19 cellular contexts compared by ENCODE assay signal in the genomic region with DNA sequence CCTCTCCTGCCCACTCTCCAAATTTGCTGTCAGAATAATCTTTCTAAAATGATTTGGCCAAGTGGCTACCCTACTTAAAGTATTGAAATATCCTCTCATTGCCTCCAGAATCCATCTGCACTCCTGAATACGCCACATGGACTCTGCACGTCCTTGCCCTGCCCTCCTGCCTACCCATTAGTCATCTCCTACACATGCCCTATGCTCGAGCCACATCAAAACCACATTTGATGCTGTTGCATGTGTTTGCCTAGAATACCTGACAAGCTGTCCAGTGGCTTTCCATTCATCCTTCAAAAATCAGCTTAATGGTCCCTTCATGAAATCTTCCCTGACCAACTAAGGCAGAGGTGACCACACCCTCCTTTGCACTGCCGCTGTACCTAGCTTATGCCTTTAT. TPM values are rescaled to one million over a fixed set of nuclear protein-coding genes. Genes with fewer than 3 reads are reported as not detected.
DNase-seq lines count a peak whose midpoint lies in the region; ATAC-seq, FAIRE-seq and TF ChIP-seq lines count a peak whose summit lies in the region.
"Had no signal": no experiment of that assay in that cellular context is flagged by ENCODE, and none has a peak within 500 bp of the region (broad histone marks: within the 10 kb centered on the region; RNA-seq: fewer than 3 reads in every experiment).

No MANE protein-coding gene starts in this region.

- H3K4me1 Mint-ChIP-seq in activated CD8-positive, alpha-beta T cell treated with anti-CD3 and anti-CD28 coated beads for 36 hours (ENCODE audit: low read depth) = peaks cover 72% of the 10 kb centered on the region

- H3K36me3 Mint-ChIP-seq in activated CD8-positive, alpha-beta T cell treated with anti-CD3 and anti-CD28 coated beads for 36 hours (ENCODE audit: low read depth) = peaks cover 35% of the 10 kb centered on the region

- no peaks in the 10 kb centered on the region for H3K36me3 ChIP-seq in effector memory CD4-positive, alpha-beta T cell (ENCODE audit: control insufficient read depth, insufficient read depth, low read length)

- CTCF ChIA-PET in A549 (lab: Yijun Ruan, JAX) = interaction anchor here (0.5 to 13.3 kb wide), 2 partner anchors 220 to 233 kb away, joined by 4 to 259 read pairs; no protein-coding TSS in a partner anchor
- CTCF ChIA-PET in activated CD8-positive, alpha-beta T cell treated with anti-CD3 and anti-CD28 coated beads for 36 hours (lab: Charles Lee) = interaction anchor here (1.1 to 14.4 kb wide), 3 partner anchors 10 to 246 kb away, joined by 3 to 218 read pairs (median 5); partner anchors contain the start of gene NEMF

- TF ChIP-seq CTCF in A549 (IDR thresholded peaks at IDR 0.05) = no peak
- TF ChIP-seq CTCF in activated CD8-positive, alpha-beta T cell treated with anti-CD3 and anti-CD28 coated beads for 36 hours (IDR thresholded peaks at IDR 0.05) = no peak

- POLR2A ChIA-PET in A549 (lab: Yijun Ruan, JAX) = interaction anchor here (0.6 kb wide), 1 partner anchor 207 kb away, joined by 3 read pairs; the partner anchor contains the start of gene ARF6
- POLR2A ChIA-PET in activated CD8-positive, alpha-beta T cell treated with anti-CD3 and anti-CD28 coated beads for 36 hours (lab: Charles Lee) = interaction anchor here (0.9 to 1.6 kb wide), 3 partner anchors 53 to 246 kb away, joined by 3 to 6 read pairs (median 5); partner anchors contain the start of gene NEMF

- TF ChIP-seq POLR2A in A549 (IDR thresholded peaks at IDR 0.05; ENCODE audit: low read length) = no peak

- no peak for FAIRE-seq in A549 (lab: Jason Lieb, UNC)

- H3K4me3 ChIP-seq in A549 = no peak overlapping the region
- no peak overlapping the region for H3K4me3 ChIP-seq in effector memory CD4-positive, alpha-beta T cell (ENCODE audit: insufficient read depth, low read depth, low read length, poor library complexity, severe bottlenecking)
- H3K4me3 ChIP-seq: BLaER1, coronary artery, SK-N-MC had no signal

- H3K9me3 ChIP-seq in A549 = no peaks in the 10 kb centered on the region
- H3K9me3 ChIP-seq in effector memory CD4-positive, alpha-beta T cell (ENCODE audit: control insufficient read depth, low read length) = no peaks in the 10 kb centered on the region
- H3K9me3 ChIP-seq: BLaER1 had no signal

- H3K27me3 ChIP-seq in effector memory CD4-positive, alpha-beta T cell (replicated peaks; ENCODE audit: control insufficient read depth, insufficient read depth, low read length, poor library complexity, severe bottlenecking) = no peaks in the 10 kb centered on the region
- H3K27me3 ChIP-seq: BLaER1 had no signal

- DNase-seq in A549 (ENCODE audit: low read depth in 1 of 2, low spot score in 1 of 2) (no peak), H4 (ENCODE audit: low spot score) (peak; percentile 16), kidney tubule cell (ENCODE audit: low spot score) (peak; percentile 59), germinal center (ENCODE audit: low spot score) (no peak), cardiac septum (ENCODE audit: low spot score) (no peak)
- DNase-seq in activated CD8-positive, alpha-beta T cell treated with anti-CD3 and anti-CD28 coated beads for 36 hours = peak; percentile 47
- DNase-seq in effector memory CD4-positive, alpha-beta T cell = no peak
- DNase-seq: activated naive CD4-positive, alpha-beta T cell; GF-D8; IMR-90; midbrain; NCI-H1436 treated with DMSO at 0.1 percent for 48 hours; NK-92 treated with Interleukin-12 subunit alpha and Interleukin-12 subunit beta, amount 100 ng/mL, for 24 hours; stimulated activated CD4-positive, alpha-beta T cell treated with anti-CD3 and anti-CD28 coated beads, Interleukin-2, amount 100 ng/mL, for 24 hours had no signal

- no peaks in the 10 kb centered on the region for H3K27me3 Mint-ChIP-seq in activated CD8-positive, alpha-beta T cell treated with anti-CD3 and anti-CD28 coated beads for 36 hours
- H3K27me3 Mint-ChIP-seq: progenitor cell of endocrine pancreas had no signal

- no peak overlapping the region for H3K4me2 ChIP-seq in A549
- H3K4me2 ChIP-seq: BLaER1 had no signal

- H3K9me3 Mint-ChIP-seq in activated CD8-positive, alpha-beta T cell treated with anti-CD3 and anti-CD28 coated beads for 36 hours = peaks cover 2% of the 10 kb centered on the region

- intact Hi-C loops in activated CD8-positive, alpha-beta T cell treated with anti-CD3 and anti-CD28 coated beads for 36 hours (cut with micrococcal nuclease) = no loop called here
- intact Hi-C loops in cardiac septum (cut with DNase I) = no loop called here

- TF ChIP-seq EP300 in A549 (IDR thresholded peaks at IDR 0.05) = no peak

- H3K27ac ChIP-seq in A549 = no peak overlapping the region
- H3K27ac ChIP-seq in effector memory CD4-positive, alpha-beta T cell (ENCODE audit: insufficient read depth, low read length, poor library complexity, severe bottlenecking) = no peak overlapping the region
- H3K27ac ChIP-seq: BLaER1, coronary artery, SK-N-MC had no signal

- H3K27ac Mint-ChIP-seq in activated CD8-positive, alpha-beta T cell treated with anti-CD3 and anti-CD28 coated beads for 36 hours = peak overlapping the region; percentile 60
- H3K27ac Mint-ChIP-seq: progenitor cell of endocrine pancreas had no signal

- TF ChIP-seq RAD21 in A549 (conservative IDR thresholded peaks at IDR 0.05 in 1 of 2, IDR thresholded peaks at IDR 0.05 in 1 of 2) = no peak

- H3K4me3 Mint-ChIP-seq in activated CD8-positive, alpha-beta T cell treated with anti-CD3 and anti-CD28 coated beads for 36 hours = peak overlapping the region; percentile 34

- 68% methylated on average over 4 of the region's 4 CpGs for WGBS in A549 (ENCODE audit: missing lambda C conversion rate)

- H3K4me1 ChIP-seq in A549 = peaks cover 10% of the 10 kb centered on the region; the same call in 2 of the 3 replicates
- H3K4me1 ChIP-seq in effector memory CD4-positive, alpha-beta T cell (ENCODE audit: control insufficient read depth, insufficient read depth, low read length, poor library complexity, severe bottlenecking) = peaks cover 20% of the 10 kb centered on the region
- H3K4me1 ChIP-seq: BLaER1 had no signal

- ATAC-seq in A549 = peak in 1 of 2 experiments; percentile 33; a peak in 1 of 6 replicates
- peak; percentile 59 for ATAC-seq in activated CD8-positive, alpha-beta T cell treated with anti-CD3 and anti-CD28 coated beads for 36 hours
- no peak for ATAC-seq in HG03139 (IDR thresholded peaks at IDR 0.05; ENCODE audit: unreplicated experiment)

TF ChIP-seq in A549, 52 proteins besides CTCF, POLR2A, EP300 and RAD21:
- TF ChIP-seq REST (IDR thresholded peaks at IDR 0.05) (no peak), HOXB5 (CRISPR knock-in tag; IDR thresholded peaks at IDR 0.05) (no peak)
- TF ChIP-seq, protein P1, sequence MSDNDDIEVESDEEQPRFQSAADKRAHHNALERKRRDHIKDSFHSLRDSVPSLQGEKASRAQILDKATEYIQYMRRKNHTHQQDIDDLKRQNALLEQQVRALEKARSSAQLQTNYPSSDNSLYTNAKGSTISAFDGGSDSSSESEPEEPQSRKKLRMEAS (IDR thresholded peaks at IDR 0.05) = 0 out of 2 replicates have a peak, but pooled peaks have one; percentile 20

RNA-seq across cellular contexts. Expression of gene VCPKMT, which starts 17.0 kb away (rescaled TPM):
- polyA plus RNA-seq in A549 (2011; rRNA removed) = 9.8 and 12.2 TPM in 2 replicates
- 4.8 and 5.2 TPM in 2 replicates for polyA plus RNA-seq in A549 (2012; cell fraction: cytosol; rRNA removed)
- 7.3 and 7.8 TPM in 2 replicates for polyA plus RNA-seq in A549 (2012; cell fraction: nucleus; rRNA removed)
- polyA plus RNA-seq in A549 (2017; fragmentation: RNase III; extraction: RNeasy Plus Mini Kit Qiagen cat#74134 plus additional on column Dnase treatment) = 7.8 to 8.0 TPM (median 8.0 TPM) in 3 replicates
- polyA minus RNA-seq in A549 (2011; rRNA and poly(A)+ RNA removed) = 1.6 and 3.8 TPM in 2 replicates
- total RNA-seq in H4 (2014; rRNA removed; shearing (Covaris generic)) = 5.1 and 5.8 TPM in 2 replicates
- 10 to 100 TPM; 11.4 to 11.6 TPM for total RNA-seq in activated CD8-positive, alpha-beta T cell treated with anti-CD3 and anti-CD28 coated beads for 36 hours
- total RNA-seq in cardiac septum = 3.0 TPM

Comparison
In these comparisons a context has a peak if more than half of its experiments do, and no peak if none do; other contexts are left out.
1. DNase-seq: peak in H4 (single experiment), activated CD8-positive, alpha-beta T cell treated with anti-CD3 and anti-CD28 coated beads for 36 hours (single experiment) and kidney tubule cell (single experiment); none in A549 (0 of 2), effector memory CD4-positive, alpha-beta T cell (0 of 3), germinal center (single experiment) and cardiac septum (single experiment).